Comparison of ENCODE assay signal across 24 cellular contexts in the genomic region with DNA sequence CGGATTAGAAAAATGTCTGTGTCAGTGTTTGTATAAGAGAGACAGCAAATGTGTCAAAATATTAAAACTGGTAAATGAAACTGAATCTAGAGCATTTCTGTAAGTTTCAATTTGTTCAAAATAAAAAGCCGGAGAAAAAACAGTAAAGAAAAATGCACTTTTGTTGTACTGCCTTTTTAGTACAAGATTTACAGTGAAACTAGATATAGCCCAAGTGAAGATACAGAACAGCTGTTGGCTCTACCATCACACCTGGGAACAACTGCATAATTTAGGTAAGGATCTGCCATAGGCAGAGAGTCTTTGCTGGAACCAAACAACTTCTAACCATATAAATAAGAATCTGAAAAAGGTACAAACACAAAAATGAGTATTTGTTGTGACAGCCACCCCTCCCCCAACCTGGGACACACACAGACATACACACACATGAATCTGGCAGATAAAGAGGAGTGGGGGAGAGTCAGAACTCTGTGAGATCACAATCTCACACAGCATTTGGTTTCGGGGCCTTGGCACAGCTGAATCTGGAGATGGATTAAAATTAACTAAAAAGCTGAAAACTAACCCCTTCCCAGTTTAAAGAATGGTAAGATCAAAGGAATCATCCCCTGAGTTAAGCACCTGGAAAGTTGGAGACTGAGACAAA.
"Had no signal": no experiment of that assay in that cellular context is flagged by ENCODE, and none has a peak within 500 bp of the region (broad histone marks: within the 10 kb centered on the region; RNA-seq: fewer than 3 reads in every experiment).

No MANE protein-coding gene starts in this region.

- H3K27ac ChIP-seq: brain microvascular endothelial cell, esophagus squamous epithelium, left ventricle myocardium inferior, right atrium auricular region, tibial nerve, vagina had no signal

- DNase-seq: activated CD4-positive, alpha-beta T cell treated with anti-CD3 and anti-CD28 coated beads, Interleukin-2, amount 50 U/mL, for 1 hour; activated CD8-positive, alpha-beta memory T cell treated with anti-CD3 and anti-CD28 coated beads for 24 hours; activated naive CD4-positive, alpha-beta T cell; activated naive CD8-positive, alpha-beta T cell treated with anti-CD3 and anti-CD28 coated beads, Interleukin-2, amount 10 ng/mL, durations not matched to agents 7 days and 5 days; anterior cingulate cortex; brain microvascular endothelial cell; cortex of kidney; effector CD4-positive, alpha-beta T cell; esophagus squamous epithelium; hypothalamus; kidney; left ventricle myocardium inferior; occipital lobe; small intestine; stimulated activated CD4-positive, alpha-beta T cell treated with anti-CD3 and anti-CD28 coated beads, Interleukin-4, amount 100 ng/mL, for 24 hours; stimulated activated naive CD4-positive, alpha-beta T cell treated with Interleukin-2 at 50 U/mL for 16 hours; substantia nigra had no signal

- H3K4me3 ChIP-seq: esophagus squamous epithelium, left ventricle myocardium inferior, right atrium auricular region, tibial nerve, vagina had no signal

- H3K4me3 Mint-ChIP-seq: activated naive CD8-positive, alpha-beta T cell treated with anti-CD3 and anti-CD28 coated beads, Interleukin-2, amount 10 ng/mL, durations not matched to agents 7 days and 5 days; central memory CD8-positive, alpha-beta T cell; nephron had no signal

- H3K27ac Mint-ChIP-seq: activated naive CD8-positive, alpha-beta T cell treated with anti-CD3 and anti-CD28 coated beads, Interleukin-2, amount 10 ng/mL, durations not matched to agents 7 days and 5 days; nephron; progenitor cell of endocrine pancreas had no signal

- H3K27me3 Mint-ChIP-seq: activated naive CD8-positive, alpha-beta T cell treated with anti-CD3 and anti-CD28 coated beads, Interleukin-2, amount 10 ng/mL, durations not matched to agents 7 days and 5 days; central memory CD8-positive, alpha-beta T cell; progenitor cell of endocrine pancreas had no signal

- H3K9me3 Mint-ChIP-seq: activated naive CD8-positive, alpha-beta T cell treated with anti-CD3 and anti-CD28 coated beads, Interleukin-2, amount 10 ng/mL, durations not matched to agents 7 days and 5 days; central memory CD8-positive, alpha-beta T cell had no signal

- H3K36me3 Mint-ChIP-seq: activated naive CD8-positive, alpha-beta T cell treated with anti-CD3 and anti-CD28 coated beads, Interleukin-2, amount 10 ng/mL, durations not matched to agents 7 days and 5 days had no signal

- H3K36me3 ChIP-seq: brain microvascular endothelial cell, esophagus squamous epithelium, left ventricle myocardium inferior, right atrium auricular region, tibial nerve, vagina had no signal

- ATAC-seq: activated CD4-positive, CD25-positive, alpha-beta regulatory T cell treated with anti-CD3 and anti-CD28 coated beads, Interleukin-2, amount 50 U/mL, for 24 hours had no signal

- H3K27me3 ChIP-seq: brain microvascular endothelial cell, esophagus squamous epithelium, right atrium auricular region, tibial nerve, vagina had no signal

- H3K9me3 ChIP-seq: esophagus squamous epithelium, right atrium auricular region, tibial nerve, vagina had no signal

- H3K4me1 ChIP-seq: esophagus squamous epithelium, left ventricle myocardium inferior, right atrium auricular region, tibial nerve, vagina had no signal

- H3K4me1 Mint-ChIP-seq: activated naive CD8-positive, alpha-beta T cell treated with anti-CD3 and anti-CD28 coated beads, Interleukin-2, amount 10 ng/mL, durations not matched to agents 7 days and 5 days; central memory CD8-positive, alpha-beta T cell had no signal
